Comparison of ENCODE assay signal across 1 cellular context in the genomic region with DNA sequence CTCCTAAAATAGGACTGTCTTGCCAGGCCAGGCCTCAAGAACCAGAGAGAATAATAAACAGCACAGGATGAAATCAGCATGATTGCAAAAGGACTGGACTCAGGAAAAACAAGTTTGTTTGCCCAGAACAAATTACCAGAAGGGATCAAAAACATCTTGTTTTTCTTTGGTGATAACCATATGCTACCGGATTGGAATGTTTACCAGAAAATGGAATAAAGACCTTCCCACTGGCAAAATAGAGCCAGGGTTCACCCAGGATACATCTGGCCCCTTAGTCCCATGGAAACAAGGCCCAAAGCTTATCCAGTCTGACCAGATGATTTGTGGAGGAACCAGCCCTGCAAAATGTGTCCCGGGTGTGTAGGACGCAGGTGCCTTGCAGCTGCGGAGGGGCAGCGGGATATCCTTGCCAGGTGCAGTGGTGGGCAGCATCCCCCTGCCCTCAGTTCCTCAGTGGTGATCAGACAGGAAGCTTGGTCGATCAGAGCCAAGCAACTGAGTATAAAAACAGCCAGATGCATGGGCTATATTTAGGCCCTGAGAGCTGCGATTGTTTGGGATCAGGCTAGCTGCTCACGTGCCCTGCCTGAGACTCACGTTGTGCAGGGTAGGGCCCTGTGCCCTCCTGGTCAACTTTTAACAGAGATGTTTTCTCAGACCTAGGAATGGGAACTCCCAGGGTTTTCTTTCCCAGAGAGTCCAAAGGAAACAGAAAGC.
TF ChIP-seq lines count a peak whose summit lies in the region.

No MANE protein-coding gene starts in this region.

TF ChIP-seq in HepG2, 621 proteins besides CTCF, POLR2A, EP300 and RAD21 (continued from another document and continues in another):
- TF ChIP-seq, protein P1, sequence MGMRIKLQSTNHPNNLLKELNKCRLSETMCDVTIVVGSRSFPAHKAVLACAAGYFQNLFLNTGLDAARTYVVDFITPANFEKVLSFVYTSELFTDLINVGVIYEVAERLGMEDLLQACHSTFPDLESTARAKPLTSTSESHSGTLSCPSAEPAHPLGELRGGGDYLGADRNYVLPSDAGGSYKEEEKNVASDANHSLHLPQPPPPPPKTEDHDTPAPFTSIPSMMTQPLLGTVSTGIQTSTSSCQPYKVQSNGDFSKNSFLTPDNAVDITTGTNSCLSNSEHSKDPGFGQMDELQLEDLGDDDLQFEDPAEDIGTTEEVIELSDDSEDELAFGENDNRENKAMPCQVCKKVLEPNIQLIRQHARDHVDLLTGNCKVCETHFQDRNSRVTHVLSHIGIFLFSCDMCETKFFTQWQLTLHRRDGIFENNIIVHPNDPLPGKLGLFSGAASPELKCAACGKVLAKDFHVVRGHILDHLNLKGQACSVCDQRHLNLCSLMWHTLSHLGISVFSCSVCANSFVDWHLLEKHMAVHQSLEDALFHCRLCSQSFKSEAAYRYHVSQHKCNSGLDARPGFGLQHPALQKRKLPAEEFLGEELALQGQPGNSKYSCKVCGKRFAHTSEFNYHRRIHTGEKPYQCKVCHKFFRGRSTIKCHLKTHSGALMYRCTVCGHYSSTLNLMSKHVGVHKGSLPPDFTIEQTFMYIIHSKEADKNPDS (CRISPR knock-in tag; IDR thresholded peaks at IDR 0.05), result no peak
- TF ChIP-seq TAF1 (CRISPR knock-in tag; IDR thresholded peaks at IDR 0.05), result peak; percentile 56
- TF ChIP-seq ZEB1 (IDR thresholded peaks at IDR 0.05; ENCODE audit: insufficient replicate concordance, low read depth), result peak; percentile 61
- TF ChIP-seq ZSCAN31 (CRISPR knock-in tag; IDR thresholded peaks at IDR 0.05; ENCODE audit: low read depth), result peak; percentile 69; the same call in 1 of the 2 replicates
- TF ChIP-seq, protein P2, sequence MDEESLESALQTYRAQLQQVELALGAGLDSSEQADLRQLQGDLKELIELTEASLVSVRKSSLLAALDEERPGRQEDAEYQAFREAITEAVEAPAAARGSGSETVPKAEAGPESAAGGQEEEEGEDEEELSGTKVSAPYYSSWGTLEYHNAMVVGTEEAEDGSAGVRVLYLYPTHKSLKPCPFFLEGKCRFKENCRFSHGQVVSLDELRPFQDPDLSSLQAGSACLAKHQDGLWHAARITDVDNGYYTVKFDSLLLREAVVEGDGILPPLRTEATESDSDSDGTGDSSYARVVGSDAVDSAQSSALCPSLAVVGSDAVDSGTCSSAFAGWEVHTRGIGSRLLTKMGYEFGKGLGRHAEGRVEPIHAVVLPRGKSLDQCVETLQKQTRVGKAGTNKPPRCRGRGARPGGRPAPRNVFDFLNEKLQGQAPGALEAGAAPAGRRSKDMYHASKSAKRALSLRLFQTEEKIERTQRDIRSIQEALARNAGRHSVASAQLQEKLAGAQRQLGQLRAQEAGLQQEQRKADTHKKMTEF (CRISPR knock-in tag; IDR thresholded peaks at IDR 0.05), result peak; percentile 95
- no peak for TF ChIP-seq ARNT (IDR thresholded peaks at IDR 0.05)
- peak; percentile 95 for TF ChIP-seq FOXA3 (CRISPR knock-in tag; IDR thresholded peaks at IDR 0.05)
- TF ChIP-seq NFYC (CRISPR knock-in tag; IDR thresholded peaks at IDR 0.05), result no peak
- 0 out of 2 replicates have a peak, but pooled peaks have one; percentile 44 for TF ChIP-seq ZNF124 (CRISPR knock-in tag; IDR thresholded peaks at IDR 0.05)
- peak; percentile 45 for TF ChIP-seq MED8 (CRISPR knock-in tag; IDR thresholded peaks at IDR 0.05; ENCODE audit: insufficient replicate concordance)
- TF ChIP-seq KLF6 (CRISPR knock-in tag; IDR thresholded peaks at IDR 0.05), result peak; percentile 77; the same call in 1 of the 2 replicates
- TF ChIP-seq, protein P3, sequence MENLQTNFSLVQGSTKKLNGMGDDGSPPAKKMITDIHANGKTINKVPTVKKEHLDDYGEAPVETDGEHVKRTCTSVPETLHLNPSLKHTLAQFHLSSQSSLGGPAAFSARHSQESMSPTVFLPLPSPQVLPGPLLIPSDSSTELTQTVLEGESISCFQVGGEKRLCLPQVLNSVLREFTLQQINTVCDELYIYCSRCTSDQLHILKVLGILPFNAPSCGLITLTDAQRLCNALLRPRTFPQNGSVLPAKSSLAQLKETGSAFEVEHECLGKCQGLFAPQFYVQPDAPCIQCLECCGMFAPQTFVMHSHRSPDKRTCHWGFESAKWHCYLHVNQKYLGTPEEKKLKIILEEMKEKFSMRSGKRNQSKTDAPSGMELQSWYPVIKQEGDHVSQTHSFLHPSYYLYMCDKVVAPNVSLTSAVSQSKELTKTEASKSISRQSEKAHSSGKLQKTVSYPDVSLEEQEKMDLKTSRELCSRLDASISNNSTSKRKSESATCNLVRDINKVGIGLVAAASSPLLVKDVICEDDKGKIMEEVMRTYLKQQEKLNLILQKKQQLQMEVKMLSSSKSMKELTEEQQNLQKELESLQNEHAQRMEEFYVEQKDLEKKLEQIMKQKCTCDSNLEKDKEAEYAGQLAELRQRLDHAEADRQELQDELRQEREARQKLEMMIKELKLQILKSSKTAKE (CRISPR knock-in tag; IDR thresholded peaks at IDR 0.05; ENCODE audit: borderline replicate concordance), result peak; percentile 79
- TF ChIP-seq ZNF354B (CRISPR knock-in tag; IDR thresholded peaks at IDR 0.05), result 0 out of 2 replicates have a peak, but pooled peaks have one; percentile 70
- TF ChIP-seq BRCA1 (CRISPR knock-in tag; IDR thresholded peaks at IDR 0.05), result no peak
- TF ChIP-seq, protein P4, sequence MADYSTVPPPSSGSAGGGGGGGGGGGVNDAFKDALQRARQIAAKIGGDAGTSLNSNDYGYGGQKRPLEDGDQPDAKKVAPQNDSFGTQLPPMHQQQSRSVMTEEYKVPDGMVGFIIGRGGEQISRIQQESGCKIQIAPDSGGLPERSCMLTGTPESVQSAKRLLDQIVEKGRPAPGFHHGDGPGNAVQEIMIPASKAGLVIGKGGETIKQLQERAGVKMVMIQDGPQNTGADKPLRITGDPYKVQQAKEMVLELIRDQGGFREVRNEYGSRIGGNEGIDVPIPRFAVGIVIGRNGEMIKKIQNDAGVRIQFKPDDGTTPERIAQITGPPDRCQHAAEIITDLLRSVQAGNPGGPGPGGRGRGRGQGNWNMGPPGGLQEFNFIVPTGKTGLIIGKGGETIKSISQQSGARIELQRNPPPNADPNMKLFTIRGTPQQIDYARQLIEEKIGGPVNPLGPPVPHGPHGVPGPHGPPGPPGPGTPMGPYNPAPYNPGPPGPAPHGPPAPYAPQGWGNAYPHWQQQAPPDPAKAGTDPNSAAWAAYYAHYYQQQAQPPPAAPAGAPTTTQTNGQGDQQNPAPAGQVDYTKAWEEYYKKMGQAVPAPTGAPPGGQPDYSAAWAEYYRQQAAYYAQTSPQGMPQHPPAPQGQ (CRISPR knock-in tag; IDR thresholded peaks at IDR 0.05; ENCODE audit: borderline replicate concordance), result no peak
- TF ChIP-seq KLF12 (CRISPR knock-in tag; IDR thresholded peaks at IDR 0.05; ENCODE audit: borderline replicate concordance), result no peak
- peak; percentile 96 for TF ChIP-seq RXRB (CRISPR knock-in tag; IDR thresholded peaks at IDR 0.05; ENCODE audit: borderline replicate concordance)
- no peak for TF ChIP-seq MATR3 (CRISPR knock-in tag; IDR thresholded peaks at IDR 0.05)
- no peak for TF ChIP-seq NFIB (CRISPR knock-in tag; IDR thresholded peaks at IDR 0.05; ENCODE audit: borderline replicate concordance)
- TF ChIP-seq CCDC6 (CRISPR knock-in tag; IDR thresholded peaks at IDR 0.05), result no peak; the same call in 1 of the 2 replicates
- TF ChIP-seq FIP1L1 (IDR thresholded peaks at IDR 0.05; ENCODE audit: borderline replicate concordance, insufficient read depth, low read depth, low read length), result no peak
- no peak for TF ChIP-seq ZFP82 (CRISPR knock-in tag; IDR thresholded peaks at IDR 0.05; ENCODE audit: borderline replicate concordance)
- peak; percentile 46; the same call in 1 of the 2 replicates for TF ChIP-seq RFX3 (CRISPR knock-in tag; IDR thresholded peaks at IDR 0.05)
- no peak for TF ChIP-seq ZBTB7B (CRISPR knock-in tag; IDR thresholded peaks at IDR 0.05)
- TF ChIP-seq, protein P5, sequence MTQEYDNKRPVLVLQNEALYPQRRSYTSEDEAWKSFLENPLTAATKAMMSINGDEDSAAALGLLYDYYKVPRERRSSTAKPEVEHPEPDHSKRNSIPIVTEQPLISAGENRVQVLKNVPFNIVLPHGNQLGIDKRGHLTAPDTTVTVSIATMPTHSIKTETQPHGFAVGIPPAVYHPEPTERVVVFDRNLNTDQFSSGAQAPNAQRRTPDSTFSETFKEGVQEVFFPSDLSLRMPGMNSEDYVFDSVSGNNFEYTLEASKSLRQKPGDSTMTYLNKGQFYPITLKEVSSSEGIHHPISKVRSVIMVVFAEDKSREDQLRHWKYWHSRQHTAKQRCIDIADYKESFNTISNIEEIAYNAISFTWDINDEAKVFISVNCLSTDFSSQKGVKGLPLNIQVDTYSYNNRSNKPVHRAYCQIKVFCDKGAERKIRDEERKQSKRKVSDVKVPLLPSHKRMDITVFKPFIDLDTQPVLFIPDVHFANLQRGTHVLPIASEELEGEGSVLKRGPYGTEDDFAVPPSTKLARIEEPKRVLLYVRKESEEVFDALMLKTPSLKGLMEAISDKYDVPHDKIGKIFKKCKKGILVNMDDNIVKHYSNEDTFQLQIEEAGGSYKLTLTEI (CRISPR knock-in tag; conservative IDR thresholded peaks at IDR 0.05), result no peak
- no peak; the same call in 1 of the 2 replicates for TF ChIP-seq SALL2 (CRISPR knock-in tag; IDR thresholded peaks at IDR 0.05)
- TF ChIP-seq TAF15 (IDR thresholded peaks at IDR 0.05; ENCODE audit: low read depth, low read length, poor library complexity, severe bottlenecking), result no peak
- no peak for TF ChIP-seq KMT2B (CRISPR knock-in tag; IDR thresholded peaks at IDR 0.05)
- TF ChIP-seq PHB2 (IDR thresholded peaks at IDR 0.05; ENCODE audit: partially characterized antibody), result no peak
- no peak for TF ChIP-seq ZNF841 (CRISPR knock-in tag; IDR thresholded peaks at IDR 0.05; ENCODE audit: borderline replicate concordance)
- TF ChIP-seq ZNF557 (CRISPR knock-in tag; IDR thresholded peaks at IDR 0.05), result no peak
- no peak for TF ChIP-seq KDM5A (IDR thresholded peaks at IDR 0.05; ENCODE audit: borderline replicate concordance, low read length)
- TF ChIP-seq DBP (CRISPR knock-in tag; IDR thresholded peaks at IDR 0.05; ENCODE audit: not compliant biosample characterization), result no peak
- TF ChIP-seq PHF21A (CRISPR knock-in tag; IDR thresholded peaks at IDR 0.05), result peak; percentile 74
- no peak for TF ChIP-seq ZNF773 (CRISPR knock-in tag; IDR thresholded peaks at IDR 0.05; ENCODE audit: borderline replicate concordance)
- TF ChIP-seq MTERF4 (CRISPR knock-in tag; IDR thresholded peaks at IDR 0.05), result no peak
- peak; percentile 55; the same call in 1 of the 2 replicates for TF ChIP-seq ZNF747 (CRISPR knock-in tag; IDR thresholded peaks at IDR 0.05; ENCODE audit: borderline replicate concordance)
- TF ChIP-seq, protein P6, sequence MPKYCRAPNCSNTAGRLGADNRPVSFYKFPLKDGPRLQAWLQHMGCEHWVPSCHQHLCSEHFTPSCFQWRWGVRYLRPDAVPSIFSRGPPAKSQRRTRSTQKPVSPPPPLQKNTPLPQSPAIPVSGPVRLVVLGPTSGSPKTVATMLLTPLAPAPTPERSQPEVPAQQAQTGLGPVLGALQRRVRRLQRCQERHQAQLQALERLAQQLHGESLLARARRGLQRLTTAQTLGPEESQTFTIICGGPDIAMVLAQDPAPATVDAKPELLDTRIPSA (CRISPR knock-in tag; IDR thresholded peaks at IDR 0.05; ENCODE audit: borderline replicate concordance), result no peak
- TF ChIP-seq, protein P7, sequence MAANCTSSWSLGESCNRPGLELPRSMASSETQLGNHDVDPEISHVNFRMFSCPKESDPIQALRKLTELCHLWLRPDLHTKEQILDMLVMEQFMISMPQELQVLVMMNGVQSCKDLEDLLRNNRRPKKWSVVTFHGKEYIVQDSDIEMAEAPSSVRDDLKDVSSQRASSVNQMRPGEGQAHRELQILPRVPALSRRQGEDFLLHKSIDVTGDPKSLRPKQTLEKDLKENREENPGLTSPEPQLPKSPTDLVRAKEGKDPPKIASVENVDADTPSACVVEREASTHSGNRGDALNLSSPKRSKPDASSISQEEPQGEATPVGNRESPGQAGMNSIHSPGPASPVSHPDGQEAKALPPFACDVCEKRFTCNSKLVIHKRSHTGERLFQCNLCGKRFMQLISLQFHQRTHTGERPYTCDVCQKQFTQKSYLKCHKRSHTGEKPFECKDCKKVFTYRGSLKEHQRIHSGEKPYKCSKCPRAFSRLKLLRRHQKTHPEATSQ (CRISPR knock-in tag; IDR thresholded peaks at IDR 0.05; ENCODE audit: borderline replicate concordance), result no peak
- no peak for TF ChIP-seq IRF1 (CRISPR knock-in tag; IDR thresholded peaks at IDR 0.05; ENCODE audit: low read depth)
- peak; percentile 70; the same call in 1 of the 2 replicates for TF ChIP-seq ZNF703 (CRISPR knock-in tag; IDR thresholded peaks at IDR 0.05; ENCODE audit: borderline replicate concordance)
- TF ChIP-seq NR1H2 (CRISPR knock-in tag; IDR thresholded peaks at IDR 0.05; ENCODE audit: borderline replicate concordance, low read depth), result no peak
- TF ChIP-seq YEATS4 (CRISPR knock-in tag; IDR thresholded peaks at IDR 0.05; ENCODE audit: borderline replicate concordance), result 0 out of 2 replicates have a peak, but pooled peaks have one; percentile 27
- TF ChIP-seq GZF1 (CRISPR knock-in tag; IDR thresholded peaks at IDR 0.05), result no peak
- no peak for TF ChIP-seq ZSCAN30 (CRISPR knock-in tag; IDR thresholded peaks at IDR 0.05)
- TF ChIP-seq, protein P8, sequence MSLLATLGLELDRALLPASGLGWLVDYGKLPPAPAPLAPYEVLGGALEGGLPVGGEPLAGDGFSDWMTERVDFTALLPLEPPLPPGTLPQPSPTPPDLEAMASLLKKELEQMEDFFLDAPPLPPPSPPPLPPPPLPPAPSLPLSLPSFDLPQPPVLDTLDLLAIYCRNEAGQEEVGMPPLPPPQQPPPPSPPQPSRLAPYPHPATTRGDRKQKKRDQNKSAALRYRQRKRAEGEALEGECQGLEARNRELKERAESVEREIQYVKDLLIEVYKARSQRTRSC (CRISPR knock-in tag; IDR thresholded peaks at IDR 0.05; ENCODE audit: low read depth), result no peak
- no peak for TF ChIP-seq JUNB (CRISPR knock-in tag; IDR thresholded peaks at IDR 0.05; ENCODE audit: borderline replicate concordance)
